ENCODE assay signal across 1 cellular context in genomic region chr14:90883782-90884181, GRCh38.
TF ChIP-seq lines count a peak whose summit lies in the region.

No MANE protein-coding gene starts in this region.

TF ChIP-seq in WTC11, 78 proteins besides CTCF, POLR2A, EP300 and RAD21 (continued from another document):
- TF ChIP-seq ZNF425 (CRISPR knock-in tag; conservative IDR thresholded peaks at IDR 0.05) (no peak), ZNF281 (CRISPR knock-in tag; IDR thresholded peaks at IDR 0.05) (no peak), PREB (CRISPR knock-in tag; IDR thresholded peaks at IDR 0.05; ENCODE audit: borderline replicate concordance) (no peak), ZNF423 (CRISPR knock-in tag; IDR thresholded peaks at IDR 0.05) (no peak), PRRX2 (CRISPR knock-in tag; IDR thresholded peaks at IDR 0.05) (no peak)
